10 cellular contexts compared by ENCODE assay signal in the genomic region with DNA sequence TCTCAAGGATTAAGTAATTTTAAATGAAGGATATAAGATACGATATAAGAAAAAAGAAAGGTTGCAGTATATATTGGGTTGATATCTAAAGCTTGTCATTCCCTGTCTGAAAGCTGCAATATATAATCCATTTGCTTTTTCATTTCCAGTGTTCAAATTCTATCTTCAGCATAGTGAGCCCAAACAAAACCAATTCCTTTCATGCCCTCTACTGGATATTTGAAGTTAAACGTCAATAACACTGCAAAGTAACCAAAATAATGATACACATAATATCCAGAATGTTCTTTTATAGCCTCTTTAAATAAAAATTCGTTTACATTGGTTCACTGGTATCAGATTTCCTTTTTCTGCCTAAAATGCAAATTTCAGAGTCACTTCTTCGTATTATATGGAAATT.
DNase-seq lines count a peak whose midpoint lies in the region; ATAC-seq and TF ChIP-seq lines count a peak whose summit lies in the region.
"Had no signal": no experiment of that assay in that cellular context is flagged by ENCODE, and none has a peak within 500 bp of the region (broad histone marks: within the 10 kb centered on the region; RNA-seq: fewer than 3 reads in every experiment).

No MANE protein-coding gene starts in this region.

- H3K9me3 ChIP-seq in osteoblast (ENCODE audit: low read depth, low read length) = no peaks in the 10 kb centered on the region

- H3K27ac ChIP-seq in osteoblast (ENCODE audit: low read depth, low read length) = no peak overlapping the region

- no peaks in the 10 kb centered on the region for H3K4me1 ChIP-seq in osteoblast (ENCODE audit: insufficient read depth, low read length)

- H4K20me1 ChIP-seq in osteoblast (ENCODE audit: insufficient read depth, low read length) = no peaks in the 10 kb centered on the region

- H3K27ac Mint-ChIP-seq in chondrocyte (ENCODE audit: unreplicated experiment) = no peak overlapping the region
- H3K27ac Mint-ChIP-seq in natural killer cell treated with Interleukin-12 subunit alpha and Interleukin-12 subunit beta and Interleukin-15 and Interleukin-18, amount 100 ng/mL, for 72 hours = no peak overlapping the region
- H3K27ac Mint-ChIP-seq: B cell had no signal

- H3K4me2 ChIP-seq in osteoblast (ENCODE audit: insufficient read depth, low read length) = no peak overlapping the region

- peak; percentile 37 for DNase-seq in NCI-H1092 treated with DMSO at 0.1 percent for 48 hours (lab: John Stamatoyannopoulos, UW)
- DNase-seq in NCI-H1092 (lab: John Stamatoyannopoulos, UW) = no peak
- peak; percentile 66 for DNase-seq in NCI-H1694 treated with DMSO at 0.1 percent for 48 hours (lab: John Stamatoyannopoulos, UW)
- no peak for DNase-seq in chondrocyte (ENCODE audit: low spot score)
- DNase-seq in osteoblast (ENCODE audit: insufficient read length, low spot score, missing footprints) = no peak
- no peak for DNase-seq in natural killer cell treated with Interleukin-12 subunit alpha and Interleukin-12 subunit beta and Interleukin-15 and Interleukin-18, amount 100 ng/mL, for 72 hours (ENCODE audit: low spot score)
- DNase-seq: stimulated activated naive CD4-positive, alpha-beta T cell treated with Interleukin-2 at 50 U/mL for 16 hours had no signal

- no peak overlapping the region for H2AFZ ChIP-seq in osteoblast (ENCODE audit: low read length)

- H3K79me2 ChIP-seq in osteoblast (ENCODE audit: insufficient read depth, low read length) = no peaks in the 10 kb centered on the region

- H3K4me3 ChIP-seq in osteoblast (ENCODE audit: insufficient read depth, low read length) = no peak overlapping the region

- ATAC-seq in natural killer cell treated with Interleukin-12 subunit alpha and Interleukin-12 subunit beta and Interleukin-15 and Interleukin-18, amount 100 ng/mL, for 72 hours = no peak
- no peak for ATAC-seq in HG03469 (IDR thresholded peaks at IDR 0.05; ENCODE audit: unreplicated experiment)
- no peak for ATAC-seq in GM21619 (IDR thresholded peaks at IDR 0.05; ENCODE audit: unreplicated experiment)

- H3K4me1 Mint-ChIP-seq in chondrocyte (ENCODE audit: low read depth) = peaks cover 8% of the 10 kb centered on the region
- no peaks in the 10 kb centered on the region for H3K4me1 Mint-ChIP-seq in natural killer cell treated with Interleukin-12 subunit alpha and Interleukin-12 subunit beta and Interleukin-15 and Interleukin-18, amount 100 ng/mL, for 72 hours (ENCODE audit: low read depth in 2 of 2)

- H3K9me3 Mint-ChIP-seq in chondrocyte (ENCODE audit: low read depth) = no peaks in the 10 kb centered on the region
- H3K9me3 Mint-ChIP-seq in natural killer cell treated with Interleukin-12 subunit alpha and Interleukin-12 subunit beta and Interleukin-15 and Interleukin-18, amount 100 ng/mL, for 72 hours = no peaks in the 10 kb centered on the region

- no peaks in the 10 kb centered on the region for H3K36me3 Mint-ChIP-seq in chondrocyte (ENCODE audit: low read depth)
- no peaks in the 10 kb centered on the region for H3K36me3 Mint-ChIP-seq in natural killer cell treated with Interleukin-12 subunit alpha and Interleukin-12 subunit beta and Interleukin-15 and Interleukin-18, amount 100 ng/mL, for 72 hours

- H3K36me3 ChIP-seq in osteoblast (ENCODE audit: insufficient read depth, low read length) = no peaks in the 10 kb centered on the region

- peaks cover 7% of the 10 kb centered on the region for H3K27me3 ChIP-seq in osteoblast (ENCODE audit: insufficient read depth, low read length)

- peaks cover 1% of the 10 kb centered on the region for H3K27me3 Mint-ChIP-seq in chondrocyte (ENCODE audit: low read depth)
- H3K27me3 Mint-ChIP-seq in natural killer cell treated with Interleukin-12 subunit alpha and Interleukin-12 subunit beta and Interleukin-15 and Interleukin-18, amount 100 ng/mL, for 72 hours = peaks cover 10 to 56% of the 10 kb centered on the region in 2 donors

- no peak overlapping the region for H3K4me3 Mint-ChIP-seq in chondrocyte (ENCODE audit: unreplicated experiment)
- H3K4me3 Mint-ChIP-seq in natural killer cell treated with Interleukin-12 subunit alpha and Interleukin-12 subunit beta and Interleukin-15 and Interleukin-18, amount 100 ng/mL, for 72 hours = no peak overlapping the region
- H3K4me3 Mint-ChIP-seq: B cell had no signal

- peak; percentile 84 for TF ChIP-seq CTCF in chondrocyte (IDR thresholded peaks at IDR 0.05)
- peak; percentile 52 for TF ChIP-seq CTCF in osteoblast (IDR thresholded peaks at IDR 0.05; ENCODE audit: extremely low read depth, low read depth, low read length)

Comparison
In these comparisons a context has a peak if more than half of its experiments do, and no peak if none do; other contexts are left out.
1. DNase-seq: peak in NCI-H1092 treated with DMSO at 0.1 percent for 48 hours (single experiment) and NCI-H1694 treated with DMSO at 0.1 percent for 48 hours (single experiment); none in NCI-H1092 (single experiment), chondrocyte (single experiment), osteoblast (single experiment) and natural killer cell treated with Interleukin-12 subunit alpha and Interleukin-12 subunit beta and Interleukin-15 and Interleukin-18, amount 100 ng/mL, for 72 hours (single experiment).